ENCODE assay signal across 8 cellular contexts in genomic region chr7:78018541-78019456, GRCh38.
DNase-seq lines count a peak whose midpoint lies in the region; ATAC-seq, FAIRE-seq and TF ChIP-seq lines count a peak whose summit lies in the region.

No MANE protein-coding gene starts in this region.

- no peaks in the 10 kb centered on the region for H3K9me3 ChIP-seq in BE2C
- no peaks in the 10 kb centered on the region for H3K9me3 ChIP-seq in esophagus muscularis mucosa
- H3K9me3 ChIP-seq in naive thymus-derived CD4-positive, alpha-beta T cell (ENCODE audit: control insufficient read depth in 2 of 3, low read length in 3 of 3): no peaks in the 10 kb centered on the region

- no peak for TF ChIP-seq POLR2A in esophagus muscularis mucosa (IDR thresholded peaks at IDR 0.05; ENCODE audit: low read depth)

- TF ChIP-seq EP300 in Ishikawa (IDR thresholded peaks at IDR 0.05; ENCODE audit: borderline replicate concordance) (no peak), esophagus muscularis mucosa (IDR thresholded peaks at IDR 0.05) (no peak)

- WGBS in esophagus muscularis mucosa: 13% methylated on average over 35 of the region's 53 CpGs

- H3K9me3 Mint-ChIP-seq in naive thymus-derived CD4-positive, alpha-beta T cell: no peaks in the 10 kb centered on the region

- H3K4me3 Mint-ChIP-seq in naive thymus-derived CD4-positive, alpha-beta T cell: peak overlapping the region; percentile 67 to 86 (median 82)

- peak overlapping the region; percentile 76 for H3K27ac ChIP-seq in VCaP
- H3K27ac ChIP-seq in esophagus muscularis mucosa (replicated peaks in 1 of 4): peak overlapping the region; percentile 87 to 99 (median 93)
- no peak overlapping the region for H3K27ac ChIP-seq in naive thymus-derived CD4-positive, alpha-beta T cell (ENCODE audit: low read depth, low read length)

- H3K36me3 ChIP-seq in BE2C: no peaks in the 10 kb centered on the region
- no peaks in the 10 kb centered on the region for H3K36me3 ChIP-seq in esophagus muscularis mucosa
- no peaks in the 10 kb centered on the region for H3K36me3 ChIP-seq in naive thymus-derived CD4-positive, alpha-beta T cell (ENCODE audit: control insufficient read depth in 2 of 3, insufficient read depth in 3 of 3, low read length in 3 of 3)

- peak; percentile 40 for FAIRE-seq in GM19239 (lab: Jason Lieb, UNC)

- H3K27me3 Mint-ChIP-seq in naive thymus-derived CD4-positive, alpha-beta T cell: peaks cover 17 to 56% (median 39%) of the 10 kb centered on the region in 5 donors

- peaks cover 24% of the 10 kb centered on the region for H3K4me1 ChIP-seq in BE2C
- peaks cover 24 to 40% (median 32%) of the 10 kb centered on the region in 4 donors for H3K4me1 ChIP-seq in esophagus muscularis mucosa
- peaks cover 0 to 7% of the 10 kb centered on the region in 2 donors for H3K4me1 ChIP-seq in naive thymus-derived CD4-positive, alpha-beta T cell (ENCODE audit: control insufficient read depth in 2 of 2, insufficient read depth in 2 of 2, low read length in 2 of 2)

- H3K36me3 Mint-ChIP-seq in naive thymus-derived CD4-positive, alpha-beta T cell: peaks cover 0 to 3% (median 0%) of the 10 kb centered on the region in 5 donors

- TF ChIP-seq RAD21 in Ishikawa (IDR thresholded peaks at IDR 0.05; ENCODE audit: low read depth): no peak

- DNase-seq in BE2C (peak; percentile 47), GM19239 (ENCODE audit: insufficient read length, low spot score) (no peak), esophagus muscularis mucosa (ENCODE audit: extremely low spot score) (no peak), MV-4-11 (lab: John Stamatoyannopoulos, UW) (no peak)
- DNase-seq in naive thymus-derived CD4-positive, alpha-beta T cell: peak in 1 of 9 donors; percentile 3

- H3K27ac Mint-ChIP-seq in naive thymus-derived CD4-positive, alpha-beta T cell: peak overlapping the region in 2 of 9 donors; percentile 25 to 68

- CTCF ChIA-PET in naive thymus-derived CD4-positive, alpha-beta T cell (lab: Charles Lee): interaction anchor here (0.6 to 1.0 kb wide), 2 partner anchors 18 to 23 kb away, joined by 3 to 4 read pairs; no protein-coding TSS in a partner anchor

- H3K4me1 Mint-ChIP-seq in naive thymus-derived CD4-positive, alpha-beta T cell: peaks cover 6 to 15% (median 11%) of the 10 kb centered on the region in 7 donors

- peak overlapping the region; percentile 69 for H3K4me3 ChIP-seq in BE2C (ENCODE audit: low read depth, low read length)
- peak overlapping the region; percentile 63 to 74 (median 68) for H3K4me3 ChIP-seq in esophagus muscularis mucosa
- no peak overlapping the region for H3K4me3 ChIP-seq in naive thymus-derived CD4-positive, alpha-beta T cell (ENCODE audit: low read length)

- H3K27me3 ChIP-seq in BE2C (no peaks in the 10 kb centered on the region), esophagus muscularis mucosa (no peaks in the 10 kb centered on the region)
- peaks cover 0 to 13% of the 10 kb centered on the region in 2 donors for H3K27me3 ChIP-seq in naive thymus-derived CD4-positive, alpha-beta T cell (ENCODE audit: control insufficient read depth in 2 of 2, insufficient read depth in 2 of 2, low read length in 2 of 2)

- POLR2A ChIA-PET in naive thymus-derived CD4-positive, alpha-beta T cell (lab: Charles Lee): interaction anchor here (0.6 kb wide), 1 partner anchor 15 kb away, joined by 3 read pairs; no protein-coding TSS in a partner anchor

- intact Hi-C loops in esophagus muscularis mucosa (cut with DNase I): no loop called here
- intact Hi-C loops in naive thymus-derived CD4-positive, alpha-beta T cell (cut with micrococcal nuclease): no loop called here

- ATAC-seq in naive thymus-derived CD4-positive, alpha-beta T cell: no peak
- no peak for ATAC-seq in HG02885 (IDR thresholded peaks at IDR 0.05; ENCODE audit: poor library complexity, unreplicated experiment)

- TF ChIP-seq CTCF in BE2C (IDR thresholded peaks at IDR 0.05; ENCODE audit: low read depth, low read length) (peak; percentile 25; the same call in 1 of the 2 replicates), VCaP (conservative IDR thresholded peaks at IDR 0.05) (peak; percentile 35), esophagus muscularis mucosa (IDR thresholded peaks at IDR 0.05) (peak in 2 of 3 experiments; percentile 15 to 30)

TF ChIP-seq in Ishikawa, 13 proteins besides CTCF, POLR2A, EP300 and RAD21:
- TF ChIP-seq CREB1 (IDR thresholded peaks at IDR 0.05; ENCODE audit: low read depth) (no peak), FOXM1 (IDR thresholded peaks at IDR 0.05; ENCODE audit: borderline replicate concordance, low read depth) (no peak), EGR1 (IDR thresholded peaks at IDR 0.05) (no peak), YY1 (IDR thresholded peaks at IDR 0.05; ENCODE audit: low read depth) (no peak), TCF12 (IDR thresholded peaks at IDR 0.05; ENCODE audit: low read depth) (no peak), TAF1 (IDR thresholded peaks at IDR 0.05; ENCODE audit: low read depth) (no peak), MAX (IDR thresholded peaks at IDR 0.05) (peak; percentile 88), USF1 (IDR thresholded peaks at IDR 0.05) (no peak), TEAD4 (IDR thresholded peaks at IDR 0.05) (no peak), REST (IDR thresholded peaks at IDR 0.05; ENCODE audit: low read depth) (no peak), ZBTB7A (IDR thresholded peaks at IDR 0.05; ENCODE audit: low read depth) (no peak; the same call in 1 of the 2 replicates), NFIC (IDR thresholded peaks at IDR 0.05) (peak; percentile 16; the same call in 1 of the 2 replicates), CEBPB (IDR thresholded peaks at IDR 0.05) (no peak)
